1 cellular context compared by ENCODE assay signal in the genomic region with DNA sequence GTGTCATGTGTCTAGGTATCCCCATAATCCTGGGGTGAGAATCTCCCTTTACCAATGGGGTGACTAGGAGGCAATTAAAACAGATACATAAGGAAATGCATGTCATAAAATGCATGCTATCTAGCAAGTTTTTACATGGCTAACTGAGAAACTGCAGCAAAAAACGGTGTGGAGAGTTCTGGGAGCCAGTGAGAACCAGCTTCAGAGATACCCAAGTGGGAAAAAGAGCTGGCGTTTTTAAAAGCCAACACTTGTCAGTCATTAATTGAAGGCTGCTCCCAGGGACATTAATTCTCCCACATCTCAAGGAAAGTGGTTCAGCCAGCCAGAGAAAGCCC.
TF ChIP-seq lines count a peak whose summit lies in the region.

No MANE protein-coding gene starts in this region.

TF ChIP-seq in SK-N-SH, 30 proteins besides CTCF, POLR2A, EP300 and RAD21 (continued from another document):
- TF ChIP-seq, protein P1, sequence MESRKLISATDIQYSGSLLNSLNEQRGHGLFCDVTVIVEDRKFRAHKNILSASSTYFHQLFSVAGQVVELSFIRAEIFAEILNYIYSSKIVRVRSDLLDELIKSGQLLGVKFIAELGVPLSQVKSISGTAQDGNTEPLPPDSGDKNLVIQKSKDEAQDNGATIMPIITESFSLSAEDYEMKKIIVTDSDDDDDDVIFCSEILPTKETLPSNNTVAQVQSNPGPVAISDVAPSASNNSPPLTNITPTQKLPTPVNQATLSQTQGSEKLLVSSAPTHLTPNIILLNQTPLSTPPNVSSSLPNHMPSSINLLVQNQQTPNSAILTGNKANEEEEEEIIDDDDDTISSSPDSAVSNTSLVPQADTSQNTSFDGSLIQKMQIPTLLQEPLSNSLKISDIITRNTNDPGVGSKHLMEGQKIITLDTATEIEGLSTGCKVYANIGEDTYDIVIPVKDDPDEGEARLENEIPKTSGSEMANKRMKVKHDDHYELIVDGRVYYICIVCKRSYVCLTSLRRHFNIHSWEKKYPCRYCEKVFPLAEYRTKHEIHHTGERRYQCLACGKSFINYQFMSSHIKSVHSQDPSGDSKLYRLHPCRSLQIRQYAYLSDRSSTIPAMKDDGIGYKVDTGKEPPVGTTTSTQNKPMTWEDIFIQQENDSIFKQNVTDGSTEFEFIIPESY (IDR thresholded peaks at IDR 0.05; ENCODE audit: borderline replicate concordance, low read depth): no peak
- TF ChIP-seq, protein P2, sequence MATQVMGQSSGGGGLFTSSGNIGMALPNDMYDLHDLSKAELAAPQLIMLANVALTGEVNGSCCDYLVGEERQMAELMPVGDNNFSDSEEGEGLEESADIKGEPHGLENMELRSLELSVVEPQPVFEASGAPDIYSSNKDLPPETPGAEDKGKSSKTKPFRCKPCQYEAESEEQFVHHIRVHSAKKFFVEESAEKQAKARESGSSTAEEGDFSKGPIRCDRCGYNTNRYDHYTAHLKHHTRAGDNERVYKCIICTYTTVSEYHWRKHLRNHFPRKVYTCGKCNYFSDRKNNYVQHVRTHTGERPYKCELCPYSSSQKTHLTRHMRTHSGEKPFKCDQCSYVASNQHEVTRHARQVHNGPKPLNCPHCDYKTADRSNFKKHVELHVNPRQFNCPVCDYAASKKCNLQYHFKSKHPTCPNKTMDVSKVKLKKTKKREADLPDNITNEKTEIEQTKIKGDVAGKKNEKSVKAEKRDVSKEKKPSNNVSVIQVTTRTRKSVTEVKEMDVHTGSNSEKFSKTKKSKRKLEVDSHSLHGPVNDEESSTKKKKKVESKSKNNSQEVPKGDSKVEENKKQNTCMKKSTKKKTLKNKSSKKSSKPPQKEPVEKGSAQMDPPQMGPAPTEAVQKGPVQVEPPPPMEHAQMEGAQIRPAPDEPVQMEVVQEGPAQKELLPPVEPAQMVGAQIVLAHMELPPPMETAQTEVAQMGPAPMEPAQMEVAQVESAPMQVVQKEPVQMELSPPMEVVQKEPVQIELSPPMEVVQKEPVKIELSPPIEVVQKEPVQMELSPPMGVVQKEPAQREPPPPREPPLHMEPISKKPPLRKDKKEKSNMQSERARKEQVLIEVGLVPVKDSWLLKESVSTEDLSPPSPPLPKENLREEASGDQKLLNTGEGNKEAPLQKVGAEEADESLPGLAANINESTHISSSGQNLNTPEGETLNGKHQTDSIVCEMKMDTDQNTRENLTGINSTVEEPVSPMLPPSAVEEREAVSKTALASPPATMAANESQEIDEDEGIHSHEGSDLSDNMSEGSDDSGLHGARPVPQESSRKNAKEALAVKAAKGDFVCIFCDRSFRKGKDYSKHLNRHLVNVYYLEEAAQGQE (IDR thresholded peaks at IDR 0.05; ENCODE audit: low read depth, low read length): no peak
- TF ChIP-seq GATA2 (CRISPR knock-in tag; IDR thresholded peaks at IDR 0.05) (no peak), NRF1 (IDR thresholded peaks at IDR 0.05; ENCODE audit: low read depth, low read length) (no peak), MEF2A (IDR thresholded peaks at IDR 0.05; ENCODE audit: borderline replicate concordance, low read depth) (no peak), YY1 (IDR thresholded peaks at IDR 0.05; ENCODE audit: low read depth) (no peak), RXRA (IDR thresholded peaks at IDR 0.05; ENCODE audit: borderline replicate concordance, low read depth) (no peak), RCOR1 (IDR thresholded peaks at IDR 0.05; ENCODE audit: low read length) (no peak), CHD2 (IDR thresholded peaks at IDR 0.05; ENCODE audit: low read length, partially characterized antibody) (no peak)
- TF ChIP-seq, protein P3, sequence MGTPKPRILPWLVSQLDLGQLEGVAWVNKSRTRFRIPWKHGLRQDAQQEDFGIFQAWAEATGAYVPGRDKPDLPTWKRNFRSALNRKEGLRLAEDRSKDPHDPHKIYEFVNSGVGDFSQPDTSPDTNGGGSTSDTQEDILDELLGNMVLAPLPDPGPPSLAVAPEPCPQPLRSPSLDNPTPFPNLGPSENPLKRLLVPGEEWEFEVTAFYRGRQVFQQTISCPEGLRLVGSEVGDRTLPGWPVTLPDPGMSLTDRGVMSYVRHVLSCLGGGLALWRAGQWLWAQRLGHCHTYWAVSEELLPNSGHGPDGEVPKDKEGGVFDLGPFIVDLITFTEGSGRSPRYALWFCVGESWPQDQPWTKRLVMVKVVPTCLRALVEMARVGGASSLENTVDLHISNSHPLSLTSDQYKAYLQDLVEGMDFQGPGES (IDR thresholded peaks at IDR 0.05; ENCODE audit: low read depth, low read length): no peak
- TF ChIP-seq, protein P4, sequence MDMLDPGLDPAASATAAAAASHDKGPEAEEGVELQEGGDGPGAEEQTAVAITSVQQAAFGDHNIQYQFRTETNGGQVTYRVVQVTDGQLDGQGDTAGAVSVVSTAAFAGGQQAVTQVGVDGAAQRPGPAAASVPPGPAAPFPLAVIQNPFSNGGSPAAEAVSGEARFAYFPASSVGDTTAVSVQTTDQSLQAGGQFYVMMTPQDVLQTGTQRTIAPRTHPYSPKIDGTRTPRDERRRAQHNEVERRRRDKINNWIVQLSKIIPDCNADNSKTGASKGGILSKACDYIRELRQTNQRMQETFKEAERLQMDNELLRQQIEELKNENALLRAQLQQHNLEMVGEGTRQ (IDR thresholded peaks at IDR 0.05; ENCODE audit: borderline replicate concordance, low read depth, low read length): no peak
